ENCODE assay signal across 8 cellular contexts in the genomic region with DNA sequence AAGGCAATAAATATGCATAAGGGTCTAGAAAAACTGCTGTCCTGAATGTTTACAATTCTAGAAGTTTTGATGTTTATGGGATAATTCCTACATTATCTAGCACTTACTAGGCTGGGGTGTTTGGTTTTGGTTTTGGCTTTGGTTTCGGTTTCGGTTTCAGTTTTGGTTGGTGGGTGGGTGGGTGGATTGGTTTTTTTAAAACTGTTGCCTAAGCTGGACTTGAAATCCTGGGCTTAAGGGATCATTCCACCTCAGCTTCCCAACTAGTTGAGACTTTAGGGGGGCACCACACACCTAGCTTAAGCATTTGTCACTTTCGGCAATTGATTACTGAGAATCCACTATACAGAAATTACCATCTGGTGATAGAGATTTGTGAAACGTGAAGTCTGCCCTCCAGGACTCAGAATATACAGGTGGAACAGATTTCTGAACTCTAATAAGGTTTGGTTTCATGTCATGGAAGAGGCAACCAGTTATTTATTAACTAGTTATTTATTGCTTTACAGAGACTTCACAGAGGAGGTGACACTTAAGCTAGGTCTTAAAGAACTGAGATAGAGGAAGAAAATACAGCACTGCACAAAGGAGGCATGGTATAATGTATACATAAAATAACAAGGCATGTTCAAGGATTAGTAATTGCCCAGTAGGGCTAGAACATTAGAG.
DNase-seq lines count a peak whose midpoint lies in the region; ATAC-seq and TF ChIP-seq lines count a peak whose summit lies in the region.

No MANE protein-coding gene starts in this region.

- H3K9me3 ChIP-seq in breast epithelium (no peaks in the 10 kb centered on the region), esophagus muscularis mucosa (no peaks in the 10 kb centered on the region)

- no peaks in the 10 kb centered on the region for H3K4me1 ChIP-seq in breast epithelium
- peaks cover 0 to 5% (median 0%) of the 10 kb centered on the region in 4 donors for H3K4me1 ChIP-seq in esophagus muscularis mucosa

- peak; percentile 54 for DNase-seq in HT-29 (ENCODE audit: low spot score)
- peak; percentile 50 for DNase-seq in activated naive CD8-positive, alpha-beta T cell treated with anti-CD3 and anti-CD28 coated beads, Interleukin-2, amount 50 U/mL, for 24 hours
- peak; percentile 30 for DNase-seq in stimulated activated CD4-positive, alpha-beta T cell treated with anti-CD3 and anti-CD28 coated beads, Interleukin-1b, Interleukin-23, amount 100 ng/mL, for 48 hours
- DNase-seq in breast epithelium (ENCODE audit: low spot score in 2 of 2): no peak
- DNase-seq in esophagus muscularis mucosa (ENCODE audit: extremely low spot score): no peak
- no peak for DNase-seq in anterior cingulate cortex (lab: John Stamatoyannopoulos, UW)
- DNase-seq in cardiac septum (ENCODE audit: low spot score): no peak

- no peak for TF ChIP-seq CTCF in breast epithelium (IDR thresholded peaks at IDR 0.05)
- no peak for TF ChIP-seq CTCF in esophagus muscularis mucosa (IDR thresholded peaks at IDR 0.05)

- H3K27me3 ChIP-seq in breast epithelium (no peaks in the 10 kb centered on the region), esophagus muscularis mucosa (no peaks in the 10 kb centered on the region)

- H3K4me3 Mint-ChIP-seq in activated naive CD8-positive, alpha-beta T cell treated with anti-CD3 and anti-CD28 coated beads, Interleukin-2, amount 50 U/mL, for 24 hours: no peak overlapping the region

- peak overlapping the region in 1 of 3 donors; percentile 6 for H3K4me3 ChIP-seq in breast epithelium
- H3K4me3 ChIP-seq in esophagus muscularis mucosa: no peak overlapping the region

- H3K36me3 Mint-ChIP-seq in activated naive CD8-positive, alpha-beta T cell treated with anti-CD3 and anti-CD28 coated beads, Interleukin-2, amount 50 U/mL, for 24 hours (ENCODE audit: low read depth): no peaks in the 10 kb centered on the region

- intact Hi-C loops in breast epithelium (cut with DNase I; ENCODE audit: low total_unique reads) (no loop called here), esophagus muscularis mucosa (cut with DNase I) (no loop called here), cardiac septum (cut with DNase I) (no loop called here)

- peaks cover 20% of the 10 kb centered on the region for H3K4me1 Mint-ChIP-seq in activated naive CD8-positive, alpha-beta T cell treated with anti-CD3 and anti-CD28 coated beads, Interleukin-2, amount 50 U/mL, for 24 hours

- no peaks in the 10 kb centered on the region for H3K27me3 Mint-ChIP-seq in activated naive CD8-positive, alpha-beta T cell treated with anti-CD3 and anti-CD28 coated beads, Interleukin-2, amount 50 U/mL, for 24 hours

- no peaks in the 10 kb centered on the region for H3K9me3 Mint-ChIP-seq in activated naive CD8-positive, alpha-beta T cell treated with anti-CD3 and anti-CD28 coated beads, Interleukin-2, amount 50 U/mL, for 24 hours

- H3K27ac Mint-ChIP-seq in activated naive CD8-positive, alpha-beta T cell treated with anti-CD3 and anti-CD28 coated beads, Interleukin-2, amount 50 U/mL, for 24 hours: no peak overlapping the region

- H3K27ac ChIP-seq in breast epithelium (no peak overlapping the region), esophagus muscularis mucosa (replicated peaks in 1 of 4) (no peak overlapping the region)

- WGBS in esophagus muscularis mucosa: 95% methylated on average over 4 of the region's 4 CpGs

- TF ChIP-seq POLR2A in breast epithelium (IDR thresholded peaks at IDR 0.05) (no peak), esophagus muscularis mucosa (IDR thresholded peaks at IDR 0.05; ENCODE audit: low read depth) (no peak)

- no peak for TF ChIP-seq EP300 in esophagus muscularis mucosa (IDR thresholded peaks at IDR 0.05)

- H3K36me3 ChIP-seq in breast epithelium (no peaks in the 10 kb centered on the region), esophagus muscularis mucosa (peaks cover 0 to 73% (median 22%) of the 10 kb centered on the region in 4 donors)

- peak; percentile 72 for ATAC-seq in GM18870 (IDR thresholded peaks at IDR 0.05; ENCODE audit: unreplicated experiment)
- ATAC-seq in activated naive CD8-positive, alpha-beta T cell treated with anti-CD3 and anti-CD28 coated beads, Interleukin-2, amount 50 U/mL, for 24 hours: no peak

Comparison
In these comparisons a context has a peak if more than half of its experiments do, and no peak if none do; other contexts are left out.
1. DNase-seq: peak in HT-29 (single experiment), activated naive CD8-positive, alpha-beta T cell treated with anti-CD3 and anti-CD28 coated beads, Interleukin-2, amount 50 U/mL, for 24 hours (single experiment) and stimulated activated CD4-positive, alpha-beta T cell treated with anti-CD3 and anti-CD28 coated beads, Interleukin-1b, Interleukin-23, amount 100 ng/mL, for 48 hours (single experiment); none in breast epithelium (0 of 2), esophagus muscularis mucosa (single experiment), anterior cingulate cortex (0 of 58) and cardiac septum (single experiment).